ENCODE assay signal across 10 cellular contexts in the genomic region with DNA sequence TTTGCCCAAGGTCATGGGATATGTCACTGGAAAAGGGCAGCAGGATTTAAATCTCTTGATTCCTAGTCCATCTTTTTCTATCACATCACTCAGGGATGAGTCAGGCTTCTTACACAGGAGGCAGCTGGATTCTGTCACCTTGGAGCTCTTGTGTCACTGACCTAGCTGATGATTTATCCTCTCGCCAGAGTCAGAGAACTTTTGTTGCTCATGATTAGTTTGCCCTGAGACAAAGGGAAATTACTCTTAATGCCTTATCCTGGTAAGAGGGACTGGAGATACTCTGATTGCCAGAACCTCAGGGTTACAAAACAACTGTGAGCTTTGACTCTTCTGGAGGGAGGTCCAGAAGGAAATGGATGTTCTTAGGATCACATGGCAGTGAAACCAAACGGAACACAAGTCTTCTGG. TPM values are rescaled to one million over a fixed set of nuclear protein-coding genes. Genes with fewer than 3 reads are reported as not detected.
DNase-seq lines count a peak whose midpoint lies in the region; ATAC-seq, FAIRE-seq and TF ChIP-seq lines count a peak whose summit lies in the region.
"Had no signal": no experiment of that assay in that cellular context is flagged by ENCODE, and none has a peak within 500 bp of the region (broad histone marks: within the 10 kb centered on the region; RNA-seq: fewer than 3 reads in every experiment).

No MANE protein-coding gene starts in this region.

- no peak for TF ChIP-seq POLR2A in suprapubic skin (IDR thresholded peaks at IDR 0.05)

- no peaks in the 10 kb centered on the region for H3K9me3 ChIP-seq in astrocyte (ENCODE audit: insufficient read depth, low read depth, low read length)
- H3K9me3 ChIP-seq in hepatocyte (ENCODE audit: low read depth), result no peaks in the 10 kb centered on the region
- H3K9me3 ChIP-seq in suprapubic skin, result no peaks in the 10 kb centered on the region
- H3K9me3 ChIP-seq: testis had no signal

- H3K79me2 ChIP-seq in astrocyte (ENCODE audit: insufficient read depth, low read length) (no peaks in the 10 kb centered on the region), hepatocyte (no peaks in the 10 kb centered on the region)

- H3K4me3 Mint-ChIP-seq in HFFc6, result no peak overlapping the region
- H3K4me3 Mint-ChIP-seq in astrocyte (ENCODE audit: unreplicated experiment), result peak overlapping the region; percentile 20
- H3K4me3 Mint-ChIP-seq in type B pancreatic cell, result no peak overlapping the region

- H4K20me1 ChIP-seq in astrocyte (ENCODE audit: insufficient read depth, low read length) (no peaks in the 10 kb centered on the region), hepatocyte (ENCODE audit: insufficient read depth, poor library complexity, severe bottlenecking) (no peaks in the 10 kb centered on the region)

- H2AFZ ChIP-seq in astrocyte (ENCODE audit: low read depth, low read length) (peak overlapping the region; percentile 8), hepatocyte (no peak overlapping the region)

- H3K27me3 ChIP-seq in astrocyte (ENCODE audit: insufficient read depth, low read length) (no peaks in the 10 kb centered on the region), hepatocyte (no peaks in the 10 kb centered on the region), suprapubic skin (no peaks in the 10 kb centered on the region)
- H3K27me3 ChIP-seq: testis had no signal

- WGBS in hepatocyte (ENCODE audit: low lambda C conversion rate, missing lambda C conversion rate), result 19% methylated on average over 2 of the region's 2 CpGs
- WGBS in suprapubic skin, result 35% methylated on average over 2 of the region's 2 CpGs

- H3K36me3 ChIP-seq in astrocyte (ENCODE audit: insufficient read depth, low read length) (peaks cover 6% of the 10 kb centered on the region), hepatocyte (replicated peaks; ENCODE audit: insufficient read depth, low read depth) (no peaks in the 10 kb centered on the region), suprapubic skin (peaks cover 13% of the 10 kb centered on the region)

- H3K4me3 ChIP-seq in astrocyte (ENCODE audit: insufficient read depth, low read depth, low read length), result no peak overlapping the region
- no peak overlapping the region for H3K4me3 ChIP-seq in hepatocyte
- H3K4me3 ChIP-seq in suprapubic skin, result no peak overlapping the region
- H3K4me3 ChIP-seq: testis had no signal

- H3K27ac Mint-ChIP-seq in HFFc6 (peak overlapping the region; percentile 79), astrocyte (ENCODE audit: unreplicated experiment) (peak overlapping the region; percentile 66), type B pancreatic cell (no peak overlapping the region)

- no peak for TF ChIP-seq EP300 in suprapubic skin (IDR thresholded peaks at IDR 0.05)

- peaks cover 22% of the 10 kb centered on the region for H3K36me3 Mint-ChIP-seq in HFFc6 (ENCODE audit: low read depth)
- peaks cover 11% of the 10 kb centered on the region for H3K36me3 Mint-ChIP-seq in astrocyte (ENCODE audit: low read depth, unreplicated experiment)
- H3K36me3 Mint-ChIP-seq in type B pancreatic cell, result peaks cover 21% of the 10 kb centered on the region

- DNase-seq in HFFc6 (peak; percentile 88), astrocyte (ENCODE audit: low read depth) (peak; percentile 88), hepatocyte (ENCODE audit: low spot score) (peak; percentile 76), suprapubic skin (ENCODE audit: low spot score in 2 of 2) (no peak), type B pancreatic cell (ENCODE audit: extremely low spot score, unreplicated experiment) (no peak), NCI-H510A (lab: John Stamatoyannopoulos, UW) (no peak)
- DNase-seq: activated CD4-positive, alpha-beta T cell treated with anti-CD3 and anti-CD28 coated beads, Interleukin-2, amount 50 U/mL, for 48 hours; NCI-H345; testis had no signal

- FAIRE-seq in astrocyte (lab: Jason Lieb, UNC), result peak; percentile 60

- peaks cover 11% of the 10 kb centered on the region for H3K4me1 ChIP-seq in astrocyte (ENCODE audit: insufficient read depth, low read length)
- H3K4me1 ChIP-seq in hepatocyte (ENCODE audit: insufficient read depth), result peaks cover 8% of the 10 kb centered on the region
- peaks cover 11% of the 10 kb centered on the region for H3K4me1 ChIP-seq in suprapubic skin

- H3K4me1 Mint-ChIP-seq in HFFc6 (ENCODE audit: low read depth), result peaks cover 32% of the 10 kb centered on the region
- peaks cover 12% of the 10 kb centered on the region for H3K4me1 Mint-ChIP-seq in astrocyte (ENCODE audit: low read depth, unreplicated experiment)
- peaks cover 4% of the 10 kb centered on the region for H3K4me1 Mint-ChIP-seq in type B pancreatic cell (ENCODE audit: unreplicated experiment)

- peak overlapping the region; percentile 69 for H3K27ac ChIP-seq in astrocyte (ENCODE audit: low read depth, low read length)
- H3K27ac ChIP-seq in hepatocyte, result peak overlapping the region; percentile 74
- peak overlapping the region; percentile 60 for H3K27ac ChIP-seq in suprapubic skin
- H3K27ac ChIP-seq: testis had no signal

- ATAC-seq in GM21576 (IDR thresholded peaks at IDR 0.05; ENCODE audit: unreplicated experiment), result no peak

- H3K9me3 Mint-ChIP-seq in HFFc6 (no peaks in the 10 kb centered on the region), astrocyte (ENCODE audit: unreplicated experiment) (no peaks in the 10 kb centered on the region), type B pancreatic cell (no peaks in the 10 kb centered on the region)

- TF ChIP-seq CTCF in HFFc6 (IDR thresholded peaks at IDR 0.05) (no peak), astrocyte (IDR thresholded peaks at IDR 0.05; ENCODE audit: insufficient read depth, low read depth, low read length) (no peak), hepatocyte (IDR thresholded peaks at IDR 0.05; ENCODE audit: poor library complexity) (no peak), suprapubic skin (IDR thresholded peaks at IDR 0.05) (no peak), type B pancreatic cell (conservative IDR thresholded peaks at IDR 0.05) (no peak)

- peak overlapping the region; percentile 63 for H3K9ac ChIP-seq in astrocyte (ENCODE audit: low read length)

- H3K9me2 ChIP-seq in hepatocyte (replicated peaks; ENCODE audit: insufficient read depth), result no peaks in the 10 kb centered on the region

- H3K27me3 Mint-ChIP-seq in HFFc6 (ENCODE audit: insufficient read depth), result no peaks in the 10 kb centered on the region; the same call in none of the 2 replicates
- no peaks in the 10 kb centered on the region for H3K27me3 Mint-ChIP-seq in astrocyte (ENCODE audit: low read depth, unreplicated experiment)
- no peaks in the 10 kb centered on the region for H3K27me3 Mint-ChIP-seq in type B pancreatic cell

- H3K4me2 ChIP-seq in astrocyte (ENCODE audit: low read length) (peak overlapping the region; percentile 47), hepatocyte (no peak overlapping the region)

RNA-seq across cellular contexts. Expression of gene COA4, which starts 10.1 kb away (rescaled TPM):
- total RNA-seq in HFFc6 (2021; fragmentation: NEBNext Ultra II Directional; extraction: Animal tissue kit (Norgen Biotek cat#: 25700)), result 100 to 1,000 TPM in 1 of 6 experiments, 10 to 100 TPM in 5; 78.9 to 103 (median 81.4) TPM
- 55.9 and 59.0 TPM in 2 replicates for total RNA-seq in astrocyte
- total RNA-seq in hepatocyte, result 89.3 and 99.4 TPM in 2 replicates
- polyA plus RNA-seq in hepatocyte, result 103 and 125 TPM in 2 replicates
- 10 to 100 TPM; 49.4 to 63.9 (median 57.2) TPM for total RNA-seq in suprapubic skin
- total RNA-seq in type B pancreatic cell (ENCODE audit: low replicate concordance), result 58.5 and 61.7 TPM in 2 replicates

RNA-seq across cellular contexts. Expression of gene PAAF1, which starts 10.2 kb away (rescaled TPM):
- total RNA-seq in HFFc6 (2021; fragmentation: NEBNext Ultra II Directional; extraction: Animal tissue kit (Norgen Biotek cat#: 25700)), result 10 to 100 TPM; 19.5 to 23.2 (median 22.4) TPM
- total RNA-seq in astrocyte, result 14.2 and 15.6 TPM in 2 replicates
- total RNA-seq in hepatocyte, result 10.5 and 16.0 TPM in 2 replicates
- polyA plus RNA-seq in hepatocyte, result 31.0 TPM in 2 replicates
- 10 to 100 TPM; 10.7 to 15.4 (median 13.7) TPM for total RNA-seq in suprapubic skin
- total RNA-seq in type B pancreatic cell (ENCODE audit: low replicate concordance), result 22.5 and 30.7 TPM in 2 replicates

Comparison
In these comparisons a context has a peak if more than half of its experiments do, and no peak if none do; other contexts are left out.
1. DNase-seq: peak in HFFc6 (single experiment), astrocyte (single experiment) and hepatocyte (single experiment); none in suprapubic skin (0 of 2), type B pancreatic cell (single experiment) and NCI-H510A (single experiment).
2. Peak in every context shown above with its lines, with median percentiles within 50 percentile points of each other: H3K27ac ChIP-seq.